ENCODE assay signal across 1 cellular context in genomic region chr18:8730080-8730827, GRCh38.
TF ChIP-seq lines count a peak whose summit lies in the region.

No MANE protein-coding gene starts in this region.

TF ChIP-seq in K562, 482 proteins besides CTCF, POLR2A, EP300 and RAD21 (continued from another document and continues in another):
- TF ChIP-seq HBP1 (CRISPR knock-in tag; IDR thresholded peaks at IDR 0.05) (no peak), HDAC3 (IDR thresholded peaks at IDR 0.05; ENCODE audit: borderline replicate concordance, partially characterized antibody) (no peak), POLR2AphosphoS5 (IDR thresholded peaks at IDR 0.05; ENCODE audit: control insufficient read depth, insufficient read depth, low read depth, low read length) (peak; percentile 49; the same call in 1 of the 2 replicates), TARDBP (IDR thresholded peaks at IDR 0.05) (no peak), TFE3 (CRISPR knock-in tag; IDR thresholded peaks at IDR 0.05) (no peak), CAMTA2 (CRISPR knock-in tag; conservative IDR thresholded peaks at IDR 0.05) (no peak), PREB (CRISPR knock-in tag; IDR thresholded peaks at IDR 0.05) (no peak), USF1 (CRISPR knock-in tag; IDR thresholded peaks at IDR 0.05) (no peak), ZNF57 (CRISPR knock-in tag; IDR thresholded peaks at IDR 0.05) (no peak), NR2C2 (CRISPR knock-in tag; IDR thresholded peaks at IDR 0.05) (no peak), NR2C2 (tag; IDR thresholded peaks at IDR 0.05) (no peak), ARID2 (IDR thresholded peaks at IDR 0.05) (no peak), FOXA1 (IDR thresholded peaks at IDR 0.05; ENCODE audit: borderline replicate concordance) (no peak), BRCA1 (IDR thresholded peaks at IDR 0.05) (no peak), BRCA1 (CRISPR knock-in tag; IDR thresholded peaks at IDR 0.05) (no peak), CBX1 (IDR thresholded peaks at IDR 0.05; ENCODE audit: low read depth) (no peak), PRMT5 (CRISPR knock-in tag; IDR thresholded peaks at IDR 0.05) (no peak), ELK3 (CRISPR knock-in tag; IDR thresholded peaks at IDR 0.05) (no peak), CREB1 (IDR thresholded peaks at IDR 0.05) (peak; percentile 40; the same call in 1 of the 2 replicates), CREB1 (CRISPR knock-in tag; IDR thresholded peaks at IDR 0.05) (peak; percentile 52; the same call in 1 of the 2 replicates), ARID3B (CRISPR knock-in tag; IDR thresholded peaks at IDR 0.05; ENCODE audit: borderline replicate concordance) (no peak), ATF3 (IDR thresholded peaks at IDR 0.05) (peak; percentile 91), ATF3 (CRISPR knock-in tag; conservative IDR thresholded peaks at IDR 0.05) (peak; percentile 79), CREM (IDR thresholded peaks at IDR 0.05; ENCODE audit: low read depth) (peak; percentile 84), ILF3 (IDR thresholded peaks at IDR 0.05; ENCODE audit: borderline replicate concordance) (no peak), TEAD4 (IDR thresholded peaks at IDR 0.05; ENCODE audit: low read length) (peak; percentile 87), TEAD4 (CRISPR knock-in tag; IDR thresholded peaks at IDR 0.05; ENCODE audit: borderline replicate concordance) (no peak), XRCC4 (IDR thresholded peaks at IDR 0.05; ENCODE audit: extremely low read depth, insufficient read depth, insufficient read length) (no peak), TEAD2 (tag; IDR thresholded peaks at IDR 0.05) (no peak), TCFL5 (CRISPR knock-in tag; conservative IDR thresholded peaks at IDR 0.05) (no peak), REST (CRISPR knock-in tag; IDR thresholded peaks at IDR 0.05; ENCODE audit: low read depth) (no peak), SOX6 (IDR thresholded peaks at IDR 0.05) (peak; percentile 98), HSF4 (CRISPR knock-in tag; IDR thresholded peaks at IDR 0.05; ENCODE audit: borderline replicate concordance) (no peak), FOXP4 (CRISPR knock-in tag; IDR thresholded peaks at IDR 0.05; ENCODE audit: borderline replicate concordance) (no peak), SIRT6 (IDR thresholded peaks at IDR 0.05; ENCODE audit: low read depth, low read length) (no peak), SMAD3 (CRISPR knock-in tag; conservative IDR thresholded peaks at IDR 0.05) (no peak), MAX (CRISPR knock-in tag; IDR thresholded peaks at IDR 0.05) (peak; percentile 55; the same call in 1 of the 2 replicates), SRF (CRISPR knock-in tag; IDR thresholded peaks at IDR 0.05) (no peak; a peak in 1 of 4 replicates), TAL1 (IDR thresholded peaks at IDR 0.05) (peak; percentile 84), CREBBP (IDR thresholded peaks at IDR 0.05; ENCODE audit: low read depth, low read length) (no peak), TFAP4 (CRISPR knock-in tag; IDR thresholded peaks at IDR 0.05; ENCODE audit: borderline replicate concordance) (peak; percentile 88), RHOXF2B (CRISPR knock-in tag; conservative IDR thresholded peaks at IDR 0.05) (no peak), RBBP5 (IDR thresholded peaks at IDR 0.05; ENCODE audit: borderline replicate concordance, insufficient read depth, low read length, poor library complexity, severe bottlenecking) (peak; percentile 61), PHF20 (IDR thresholded peaks at IDR 0.05; ENCODE audit: partially characterized antibody) (peak; percentile 53), ZNF398 (CRISPR knock-in tag; IDR thresholded peaks at IDR 0.05) (no peak), YBX1 (IDR thresholded peaks at IDR 0.05) (no peak)
